In the genomic region with DNA sequence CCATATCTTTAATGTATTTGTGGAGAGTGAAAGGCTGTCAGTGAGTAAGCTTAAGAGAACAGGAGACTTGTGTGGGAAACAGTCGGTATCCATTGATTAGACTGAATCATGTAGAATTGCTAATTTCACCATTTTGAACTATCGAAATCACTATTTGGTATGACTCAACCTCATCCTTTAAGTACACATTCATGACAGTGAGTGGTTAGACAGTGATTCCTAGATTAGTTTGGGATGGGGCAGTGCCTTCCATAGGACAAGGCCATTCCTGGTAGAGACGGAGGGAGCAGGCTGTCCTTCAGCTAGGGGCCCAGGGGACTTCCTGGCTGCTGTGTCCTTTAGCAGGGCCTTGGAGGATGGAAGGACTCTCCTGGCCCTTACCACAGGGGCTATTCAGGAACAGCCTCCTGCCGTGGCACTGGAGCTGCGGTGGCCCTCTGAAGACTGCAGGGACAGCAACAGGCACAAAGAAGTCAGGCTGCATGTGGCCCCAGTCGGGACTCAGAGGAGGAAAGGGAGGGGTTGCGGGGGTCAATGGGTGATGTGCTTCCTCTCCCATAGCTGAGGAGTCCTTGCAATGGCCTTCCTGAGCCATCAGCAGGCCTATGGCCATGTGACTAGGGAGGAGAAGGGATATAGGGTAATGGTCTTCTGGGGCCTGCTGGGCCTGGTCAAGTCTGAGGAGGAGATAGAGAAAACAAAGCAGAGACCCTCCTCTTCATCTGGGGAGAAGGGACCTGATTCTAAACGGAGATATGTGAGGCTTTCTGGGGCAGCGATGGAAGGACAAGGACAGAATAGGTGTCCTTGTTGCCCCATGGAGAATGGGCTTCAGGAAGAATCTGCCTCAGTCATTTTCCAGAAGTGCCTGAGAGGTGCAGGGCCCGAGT, we compare ENCODE assay signal across 1 cellular context.
TF ChIP-seq lines count a peak whose summit lies in the region.

No MANE protein-coding gene starts in this region.

TF ChIP-seq in HepG2, 621 proteins besides CTCF, POLR2A, EP300 and RAD21 (continued from another document and continues in another):
- TF ChIP-seq, protein P1, sequence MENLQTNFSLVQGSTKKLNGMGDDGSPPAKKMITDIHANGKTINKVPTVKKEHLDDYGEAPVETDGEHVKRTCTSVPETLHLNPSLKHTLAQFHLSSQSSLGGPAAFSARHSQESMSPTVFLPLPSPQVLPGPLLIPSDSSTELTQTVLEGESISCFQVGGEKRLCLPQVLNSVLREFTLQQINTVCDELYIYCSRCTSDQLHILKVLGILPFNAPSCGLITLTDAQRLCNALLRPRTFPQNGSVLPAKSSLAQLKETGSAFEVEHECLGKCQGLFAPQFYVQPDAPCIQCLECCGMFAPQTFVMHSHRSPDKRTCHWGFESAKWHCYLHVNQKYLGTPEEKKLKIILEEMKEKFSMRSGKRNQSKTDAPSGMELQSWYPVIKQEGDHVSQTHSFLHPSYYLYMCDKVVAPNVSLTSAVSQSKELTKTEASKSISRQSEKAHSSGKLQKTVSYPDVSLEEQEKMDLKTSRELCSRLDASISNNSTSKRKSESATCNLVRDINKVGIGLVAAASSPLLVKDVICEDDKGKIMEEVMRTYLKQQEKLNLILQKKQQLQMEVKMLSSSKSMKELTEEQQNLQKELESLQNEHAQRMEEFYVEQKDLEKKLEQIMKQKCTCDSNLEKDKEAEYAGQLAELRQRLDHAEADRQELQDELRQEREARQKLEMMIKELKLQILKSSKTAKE (CRISPR knock-in tag; IDR thresholded peaks at IDR 0.05; ENCODE audit: borderline replicate concordance), result peak; percentile 52
- TF ChIP-seq REPIN1 (CRISPR knock-in tag; IDR thresholded peaks at IDR 0.05; ENCODE audit: borderline replicate concordance, low read depth) (0 out of 2 replicates have a peak, but pooled peaks have one; percentile 35), MED1 (CRISPR knock-in tag; IDR thresholded peaks at IDR 0.05) (0 out of 2 replicates have a peak, but pooled peaks have one; percentile 17), ZMYM4 (CRISPR knock-in tag; IDR thresholded peaks at IDR 0.05) (peak; percentile 42), PHF5A (CRISPR knock-in tag; IDR thresholded peaks at IDR 0.05; ENCODE audit: low read depth, unreplicated experiment) (peak; percentile 80), ZXDC (CRISPR knock-in tag; IDR thresholded peaks at IDR 0.05) (peak; percentile 66), ARNTL (CRISPR knock-in tag; IDR thresholded peaks at IDR 0.05) (0 out of 2 replicates have a peak, but pooled peaks have one; percentile 15), ETV5 (CRISPR knock-in tag; IDR thresholded peaks at IDR 0.05; ENCODE audit: borderline replicate concordance) (no peak), ZNF232 (CRISPR knock-in tag; IDR thresholded peaks at IDR 0.05; ENCODE audit: borderline replicate concordance) (0 out of 2 replicates have a peak, but pooled peaks have one; percentile 21), RXRB (CRISPR knock-in tag; IDR thresholded peaks at IDR 0.05; ENCODE audit: borderline replicate concordance) (no peak), ZNF644 (CRISPR knock-in tag; IDR thresholded peaks at IDR 0.05; ENCODE audit: low read depth) (peak; percentile 41; the same call in 1 of the 2 replicates), POGZ (CRISPR knock-in tag; IDR thresholded peaks at IDR 0.05) (no peak), DR1 (CRISPR knock-in tag; IDR thresholded peaks at IDR 0.05) (no peak), RORA (CRISPR knock-in tag; IDR thresholded peaks at IDR 0.05) (no peak), ZNF510 (CRISPR knock-in tag; IDR thresholded peaks at IDR 0.05; ENCODE audit: low read depth) (0 out of 2 replicates have a peak, but pooled peaks have one; percentile 66), SOX5 (CRISPR knock-in tag; IDR thresholded peaks at IDR 0.05; ENCODE audit: borderline replicate concordance) (peak; percentile 39; the same call in 1 of the 2 replicates), ATF4 (CRISPR knock-in tag; IDR thresholded peaks at IDR 0.05) (peak in 1 of 2 experiments; percentile 63; a peak in 2 of 4 replicates), ZNF614 (CRISPR knock-in tag; IDR thresholded peaks at IDR 0.05; ENCODE audit: borderline replicate concordance) (no peak), MTF1 (CRISPR knock-in tag; IDR thresholded peaks at IDR 0.05) (no peak), ZUFSP (CRISPR knock-in tag; IDR thresholded peaks at IDR 0.05; ENCODE audit: borderline replicate concordance) (no peak), KDM3A (CRISPR knock-in tag; IDR thresholded peaks at IDR 0.05; ENCODE audit: low read depth) (0 out of 2 replicates have a peak, but pooled peaks have one; percentile 36), ZNF552 (CRISPR knock-in tag; IDR thresholded peaks at IDR 0.05; ENCODE audit: borderline replicate concordance) (peak; percentile 20; the same call in 1 of the 2 replicates), ZNF30 (CRISPR knock-in tag; IDR thresholded peaks at IDR 0.05) (0 out of 2 replicates have a peak, but pooled peaks have one; percentile 3)
- TF ChIP-seq, protein P2, sequence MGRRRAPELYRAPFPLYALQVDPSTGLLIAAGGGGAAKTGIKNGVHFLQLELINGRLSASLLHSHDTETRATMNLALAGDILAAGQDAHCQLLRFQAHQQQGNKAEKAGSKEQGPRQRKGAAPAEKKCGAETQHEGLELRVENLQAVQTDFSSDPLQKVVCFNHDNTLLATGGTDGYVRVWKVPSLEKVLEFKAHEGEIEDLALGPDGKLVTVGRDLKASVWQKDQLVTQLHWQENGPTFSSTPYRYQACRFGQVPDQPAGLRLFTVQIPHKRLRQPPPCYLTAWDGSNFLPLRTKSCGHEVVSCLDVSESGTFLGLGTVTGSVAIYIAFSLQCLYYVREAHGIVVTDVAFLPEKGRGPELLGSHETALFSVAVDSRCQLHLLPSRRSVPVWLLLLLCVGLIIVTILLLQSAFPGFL (CRISPR knock-in tag; IDR thresholded peaks at IDR 0.05), result no peak
- TF ChIP-seq, protein P3, sequence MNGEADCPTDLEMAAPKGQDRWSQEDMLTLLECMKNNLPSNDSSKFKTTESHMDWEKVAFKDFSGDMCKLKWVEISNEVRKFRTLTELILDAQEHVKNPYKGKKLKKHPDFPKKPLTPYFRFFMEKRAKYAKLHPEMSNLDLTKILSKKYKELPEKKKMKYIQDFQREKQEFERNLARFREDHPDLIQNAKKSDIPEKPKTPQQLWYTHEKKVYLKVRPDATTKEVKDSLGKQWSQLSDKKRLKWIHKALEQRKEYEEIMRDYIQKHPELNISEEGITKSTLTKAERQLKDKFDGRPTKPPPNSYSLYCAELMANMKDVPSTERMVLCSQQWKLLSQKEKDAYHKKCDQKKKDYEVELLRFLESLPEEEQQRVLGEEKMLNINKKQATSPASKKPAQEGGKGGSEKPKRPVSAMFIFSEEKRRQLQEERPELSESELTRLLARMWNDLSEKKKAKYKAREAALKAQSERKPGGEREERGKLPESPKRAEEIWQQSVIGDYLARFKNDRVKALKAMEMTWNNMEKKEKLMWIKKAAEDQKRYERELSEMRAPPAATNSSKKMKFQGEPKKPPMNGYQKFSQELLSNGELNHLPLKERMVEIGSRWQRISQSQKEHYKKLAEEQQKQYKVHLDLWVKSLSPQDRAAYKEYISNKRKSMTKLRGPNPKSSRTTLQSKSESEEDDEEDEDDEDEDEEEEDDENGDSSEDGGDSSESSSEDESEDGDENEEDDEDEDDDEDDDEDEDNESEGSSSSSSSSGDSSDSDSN (CRISPR knock-in tag; IDR thresholded peaks at IDR 0.05), result peak; percentile 50; the same call in 1 of the 2 replicates
- TF ChIP-seq, protein P4, sequence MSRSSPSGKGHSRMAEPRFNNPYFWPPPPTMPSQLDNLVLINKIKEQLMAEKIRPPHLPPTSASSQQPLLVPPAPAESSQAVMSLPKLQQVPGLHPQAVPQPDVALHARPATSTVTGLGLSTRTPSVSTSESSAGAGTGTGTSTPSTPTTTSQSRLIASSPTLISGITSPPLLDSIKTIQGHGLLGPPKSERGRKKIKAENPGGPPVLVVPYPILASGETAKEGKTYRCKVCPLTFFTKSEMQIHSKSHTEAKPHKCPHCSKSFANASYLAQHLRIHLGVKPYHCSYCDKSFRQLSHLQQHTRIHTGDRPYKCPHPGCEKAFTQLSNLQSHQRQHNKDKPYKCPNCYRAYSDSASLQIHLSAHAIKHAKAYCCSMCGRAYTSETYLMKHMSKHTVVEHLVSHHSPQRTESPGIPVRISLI (CRISPR knock-in tag; IDR thresholded peaks at IDR 0.05; ENCODE audit: borderline replicate concordance), result 0 out of 2 replicates have a peak, but pooled peaks have one; percentile 18
- TF ChIP-seq, protein P5, sequence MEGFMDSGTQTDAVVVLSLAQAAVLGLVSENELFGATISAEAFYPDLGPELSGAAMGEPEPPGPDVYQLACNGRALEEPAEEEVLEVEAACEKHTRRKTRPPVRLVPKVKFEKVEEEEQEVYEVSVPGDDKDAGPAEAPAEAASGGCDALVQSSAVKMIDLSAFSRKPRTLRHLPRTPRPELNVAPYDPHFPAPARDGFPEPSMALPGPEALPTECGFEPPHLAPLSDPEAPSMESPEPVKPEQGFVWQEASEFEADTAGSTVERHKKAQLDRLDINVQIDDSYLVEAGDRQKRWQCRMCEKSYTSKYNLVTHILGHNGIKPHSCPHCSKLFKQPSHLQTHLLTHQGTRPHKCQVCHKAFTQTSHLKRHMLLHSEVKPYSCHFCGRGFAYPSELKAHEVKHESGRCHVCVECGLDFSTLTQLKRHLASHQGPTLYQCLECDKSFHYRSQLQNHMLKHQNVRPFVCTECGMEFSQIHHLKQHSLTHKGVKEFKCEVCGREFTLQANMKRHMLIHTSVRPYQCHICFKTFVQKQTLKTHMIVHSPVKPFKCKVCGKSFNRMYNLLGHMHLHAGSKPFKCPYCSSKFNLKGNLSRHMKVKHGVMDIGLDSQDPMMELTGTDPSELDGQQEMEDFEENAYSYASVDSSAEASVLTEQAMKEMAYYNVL (CRISPR knock-in tag; IDR thresholded peaks at IDR 0.05; ENCODE audit: borderline replicate concordance), result 0 out of 2 replicates have a peak, but pooled peaks have one; percentile 28
- TF ChIP-seq, protein P6, sequence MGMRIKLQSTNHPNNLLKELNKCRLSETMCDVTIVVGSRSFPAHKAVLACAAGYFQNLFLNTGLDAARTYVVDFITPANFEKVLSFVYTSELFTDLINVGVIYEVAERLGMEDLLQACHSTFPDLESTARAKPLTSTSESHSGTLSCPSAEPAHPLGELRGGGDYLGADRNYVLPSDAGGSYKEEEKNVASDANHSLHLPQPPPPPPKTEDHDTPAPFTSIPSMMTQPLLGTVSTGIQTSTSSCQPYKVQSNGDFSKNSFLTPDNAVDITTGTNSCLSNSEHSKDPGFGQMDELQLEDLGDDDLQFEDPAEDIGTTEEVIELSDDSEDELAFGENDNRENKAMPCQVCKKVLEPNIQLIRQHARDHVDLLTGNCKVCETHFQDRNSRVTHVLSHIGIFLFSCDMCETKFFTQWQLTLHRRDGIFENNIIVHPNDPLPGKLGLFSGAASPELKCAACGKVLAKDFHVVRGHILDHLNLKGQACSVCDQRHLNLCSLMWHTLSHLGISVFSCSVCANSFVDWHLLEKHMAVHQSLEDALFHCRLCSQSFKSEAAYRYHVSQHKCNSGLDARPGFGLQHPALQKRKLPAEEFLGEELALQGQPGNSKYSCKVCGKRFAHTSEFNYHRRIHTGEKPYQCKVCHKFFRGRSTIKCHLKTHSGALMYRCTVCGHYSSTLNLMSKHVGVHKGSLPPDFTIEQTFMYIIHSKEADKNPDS (CRISPR knock-in tag; IDR thresholded peaks at IDR 0.05), result no peak
- TF ChIP-seq, protein P7, sequence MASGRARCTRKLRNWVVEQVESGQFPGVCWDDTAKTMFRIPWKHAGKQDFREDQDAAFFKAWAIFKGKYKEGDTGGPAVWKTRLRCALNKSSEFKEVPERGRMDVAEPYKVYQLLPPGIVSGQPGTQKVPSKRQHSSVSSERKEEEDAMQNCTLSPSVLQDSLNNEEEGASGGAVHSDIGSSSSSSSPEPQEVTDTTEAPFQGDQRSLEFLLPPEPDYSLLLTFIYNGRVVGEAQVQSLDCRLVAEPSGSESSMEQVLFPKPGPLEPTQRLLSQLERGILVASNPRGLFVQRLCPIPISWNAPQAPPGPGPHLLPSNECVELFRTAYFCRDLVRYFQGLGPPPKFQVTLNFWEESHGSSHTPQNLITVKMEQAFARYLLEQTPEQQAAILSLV (CRISPR knock-in tag; IDR thresholded peaks at IDR 0.05; ENCODE audit: borderline replicate concordance), result no peak
- TF ChIP-seq, protein P8, sequence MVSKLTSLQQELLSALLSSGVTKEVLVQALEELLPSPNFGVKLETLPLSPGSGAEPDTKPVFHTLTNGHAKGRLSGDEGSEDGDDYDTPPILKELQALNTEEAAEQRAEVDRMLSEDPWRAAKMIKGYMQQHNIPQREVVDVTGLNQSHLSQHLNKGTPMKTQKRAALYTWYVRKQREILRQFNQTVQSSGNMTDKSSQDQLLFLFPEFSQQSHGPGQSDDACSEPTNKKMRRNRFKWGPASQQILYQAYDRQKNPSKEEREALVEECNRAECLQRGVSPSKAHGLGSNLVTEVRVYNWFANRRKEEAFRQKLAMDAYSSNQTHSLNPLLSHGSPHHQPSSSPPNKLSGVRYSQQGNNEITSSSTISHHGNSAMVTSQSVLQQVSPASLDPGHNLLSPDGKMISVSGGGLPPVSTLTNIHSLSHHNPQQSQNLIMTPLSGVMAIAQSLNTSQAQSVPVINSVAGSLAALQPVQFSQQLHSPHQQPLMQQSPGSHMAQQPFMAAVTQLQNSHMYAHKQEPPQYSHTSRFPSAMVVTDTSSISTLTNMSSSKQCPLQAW (CRISPR knock-in tag; IDR thresholded peaks at IDR 0.05), result peak; percentile 53
